Comparison of ENCODE assay signal across 9 cellular contexts in the genomic region with DNA sequence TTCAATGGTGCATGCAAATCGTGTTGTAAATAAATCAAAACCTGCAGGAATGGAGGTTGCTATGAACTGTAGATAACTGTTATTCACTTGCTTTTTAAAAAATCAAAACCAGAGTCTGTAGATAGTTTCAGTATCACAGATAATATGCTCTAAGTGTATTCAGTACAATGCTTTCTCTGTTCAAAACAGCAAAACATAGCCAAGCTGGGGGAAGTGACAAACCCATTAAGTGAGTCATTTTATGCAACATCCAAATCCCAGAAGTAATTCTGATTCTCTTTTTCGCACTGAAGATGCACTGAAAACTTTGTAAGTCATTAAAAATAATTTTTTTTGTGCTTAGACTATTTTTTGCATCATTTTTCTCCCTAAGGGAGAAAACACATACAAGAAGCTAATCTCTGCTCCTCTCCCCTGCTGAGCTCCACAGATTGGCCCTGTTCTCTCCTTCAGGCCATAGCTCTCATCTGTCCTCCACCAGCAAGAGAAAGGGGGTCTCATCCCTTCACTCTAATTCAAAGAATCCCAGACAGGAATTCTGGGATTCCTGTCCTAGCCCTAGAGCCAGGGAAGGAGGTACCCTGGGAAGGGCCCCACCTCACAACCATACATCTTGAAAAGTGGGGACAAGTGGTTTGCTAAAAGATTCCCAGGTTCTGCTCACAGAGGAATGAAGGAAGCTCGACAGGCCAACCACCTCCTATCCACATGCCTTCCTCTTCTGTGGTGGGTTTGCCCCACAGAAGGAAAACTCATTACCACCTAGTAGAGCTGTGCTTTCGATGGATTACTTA. TPM values are rescaled to one million over a fixed set of nuclear protein-coding genes. Genes with fewer than 3 reads are reported as not detected.
DNase-seq lines count a peak whose midpoint lies in the region; ATAC-seq and TF ChIP-seq lines count a peak whose summit lies in the region.
"Had no signal": no experiment of that assay in that cellular context is flagged by ENCODE, and none has a peak within 500 bp of the region (broad histone marks: within the 10 kb centered on the region; RNA-seq: fewer than 3 reads in every experiment).

No MANE protein-coding gene starts in this region.

- DNase-seq in putamen (ENCODE audit: low spot score) (peak; percentile 83), ecto neural progenitor cell (ENCODE audit: low spot score) (no peak), neural progenitor cell (ENCODE audit: low spot score) (no peak)
- no peak for DNase-seq in activated CD4-positive, alpha-beta T cell treated with anti-CD3 and anti-CD28 coated beads for 1 hour
- DNase-seq: activated B cell treated with CpG ODN at 0.5 μM for 24 hours had no signal

- H3K27ac ChIP-seq in neural progenitor cell = no peak overlapping the region

- no peak overlapping the region for H3K4me2 ChIP-seq in neural progenitor cell

- H3K4me1 Mint-ChIP-seq in brain = peaks cover 45% of the 10 kb centered on the region
- H3K4me1 Mint-ChIP-seq in neural progenitor cell = peaks cover 39% of the 10 kb centered on the region
- H3K4me1 Mint-ChIP-seq: activated B cell treated with CpG ODN at 0.5 μM for 24 hours had no signal

- ATAC-seq in GM18519 (IDR thresholded peaks at IDR 0.05; ENCODE audit: low FRiP score, unreplicated experiment) = peak; percentile 81
- peak; percentile 71 for ATAC-seq in HG02973 (IDR thresholded peaks at IDR 0.05; ENCODE audit: unreplicated experiment)
- ATAC-seq in HG02840 (IDR thresholded peaks at IDR 0.05; ENCODE audit: low FRiP score, unreplicated experiment) = no peak

- peak overlapping the region in 3 of 5 experiments; percentile 50 to 83 (median 72) for H3K27ac Mint-ChIP-seq in brain
- H3K27ac Mint-ChIP-seq in neural progenitor cell = no peak overlapping the region
- H3K27ac Mint-ChIP-seq: activated B cell treated with CpG ODN at 0.5 μM for 24 hours had no signal

- H2AFZ ChIP-seq in neural progenitor cell (replicated peaks) = no peak overlapping the region

- H3K36me3 ChIP-seq in neural progenitor cell = no peaks in the 10 kb centered on the region

- H3K36me3 Mint-ChIP-seq in brain (no peaks in the 10 kb centered on the region), neural progenitor cell (peaks cover 5% of the 10 kb centered on the region)

- H3K27me3 ChIP-seq in neural progenitor cell = no peaks in the 10 kb centered on the region

- H3K4me3 Mint-ChIP-seq in brain = no peak overlapping the region
- no peak overlapping the region for H3K4me3 Mint-ChIP-seq in neural progenitor cell
- H3K4me3 Mint-ChIP-seq: activated B cell treated with CpG ODN at 0.5 μM for 24 hours had no signal

- H3K9ac ChIP-seq in neural progenitor cell = no peak overlapping the region

- H3K4me1 ChIP-seq in neural progenitor cell = peaks cover 33% of the 10 kb centered on the region

- no peaks in the 10 kb centered on the region for H3K9me3 Mint-ChIP-seq in brain
- H3K9me3 Mint-ChIP-seq in neural progenitor cell = no peaks in the 10 kb centered on the region
- H3K9me3 Mint-ChIP-seq: activated B cell treated with CpG ODN at 0.5 μM for 24 hours had no signal

- TF ChIP-seq CTCF in brain (conservative IDR thresholded peaks at IDR 0.05) (no peak), neural progenitor cell (IDR thresholded peaks at IDR 0.05) (no peak)

- H3K79me2 ChIP-seq in neural progenitor cell (ENCODE audit: low read depth) = no peaks in the 10 kb centered on the region

- H3K27me3 Mint-ChIP-seq in brain (peaks cover 3% of the 10 kb centered on the region), neural progenitor cell (ENCODE audit: insufficient read depth, low read depth) (peaks cover 6% of the 10 kb centered on the region)

- H3K9me3 ChIP-seq in neural progenitor cell (ENCODE audit: low read depth) = no peaks in the 10 kb centered on the region

- H4K20me1 ChIP-seq in neural progenitor cell (ENCODE audit: low read depth) = no peaks in the 10 kb centered on the region

- peaks cover 23% of the 10 kb centered on the region for H3F3A ChIP-seq in neural progenitor cell (ENCODE audit: low read depth)

- H3K4me3 ChIP-seq in neural progenitor cell = no peak overlapping the region

RNA-seq across cellular contexts. Expression of a gene that starts 4.9 kb away (rescaled TPM):
- polyA plus RNA-seq in brain (ENCODE audit: insufficient read depth, low read depth, low replicate concordance) = 30.7 TPM
- 26.4 and 37.7 TPM in 2 replicates for total RNA-seq in neural progenitor cell (ENCODE audit: low replicate concordance)
- total RNA-seq: activated B cell treated with CpG ODN at 0.5 μM for 24 hours had no signal
